ENCODE assay signal across 19 cellular contexts in genomic region chr4:26307027-26307426, GRCh38. TPM values are rescaled to one million over a fixed set of nuclear protein-coding genes. Genes with fewer than 3 reads are reported as not detected.
DNase-seq lines count a peak whose midpoint lies in the region; ATAC-seq and TF ChIP-seq lines count a peak whose summit lies in the region.
"Had no signal": no experiment of that assay in that cellular context is flagged by ENCODE, and none has a peak within 500 bp of the region (broad histone marks: within the 10 kb centered on the region; RNA-seq: fewer than 3 reads in every experiment).

No MANE protein-coding gene starts in this region.

- peak; percentile 60 for ATAC-seq in activated CD8-positive, alpha-beta T cell treated with anti-CD3 and anti-CD28 coated beads for 36 hours
- no peak for ATAC-seq in activated CD8-positive, alpha-beta T cell treated with anti-CD3 and anti-CD28 coated beads, Interleukin-2, amount 10 ng/mL, durations not matched to agents 7 days and 5 days
- ATAC-seq in IMR-90 (ENCODE audit: low read depth) = no peak
- ATAC-seq in naive thymus-derived CD4-positive, alpha-beta T cell = no peak
- no peak for ATAC-seq in HG02588 (IDR thresholded peaks at IDR 0.05; ENCODE audit: unreplicated experiment)
- ATAC-seq: Panc1 had no signal

- H2BK20ac ChIP-seq in IMR-90 (ENCODE audit: low read depth, low read length) = no peak overlapping the region

- H3K4me1 ChIP-seq in IMR-90 (ENCODE audit: control insufficient read depth, insufficient read depth, low read length) (no peaks in the 10 kb centered on the region), osteoblast (ENCODE audit: insufficient read depth, low read length) (no peaks in the 10 kb centered on the region)
- peaks cover 0 to 7% of the 10 kb centered on the region in 2 donors for H3K4me1 ChIP-seq in naive thymus-derived CD4-positive, alpha-beta T cell (ENCODE audit: control insufficient read depth in 2 of 2, insufficient read depth in 2 of 2, low read length in 2 of 2)
- H3K4me1 ChIP-seq: HAP-1 had no signal

- no peak overlapping the region for H3K4me3 ChIP-seq in IMR-90 (ENCODE audit: insufficient read depth, low read depth, low read length)
- H3K4me3 ChIP-seq in osteoblast (ENCODE audit: insufficient read depth, low read length) = no peak overlapping the region
- H3K4me3 ChIP-seq in naive thymus-derived CD4-positive, alpha-beta T cell (ENCODE audit: low read length) = no peak overlapping the region
- H3K4me3 ChIP-seq: HAP-1 had no signal

- no peaks in the 10 kb centered on the region for H3K9me3 Mint-ChIP-seq in activated CD8-positive, alpha-beta T cell treated with anti-CD3 and anti-CD28 coated beads for 36 hours
- no peaks in the 10 kb centered on the region for H3K9me3 Mint-ChIP-seq in activated CD8-positive, alpha-beta T cell treated with anti-CD3 and anti-CD28 coated beads, Interleukin-2, amount 10 ng/mL, durations not matched to agents 7 days and 5 days (ENCODE audit: insufficient read depth)
- no peaks in the 10 kb centered on the region for H3K9me3 Mint-ChIP-seq in activated T-helper 1 cell treated with anti-CD3 and anti-CD28 coated beads, Interleukin-12 subunit alpha, Interleukin-12 subunit beta, Interleukin-2, Interleukin-4 antibody, amounts not matched to agents 30 ng/mL and 10 ng/mL and 1 ng/mL, durations not matched to agents 14 hours and 24 hours and 36 hours
- H3K9me3 Mint-ChIP-seq in type B pancreatic cell = peaks cover 4% of the 10 kb centered on the region
- peaks cover 0 to 2% (median 0%) of the 10 kb centered on the region in 11 donors for H3K9me3 Mint-ChIP-seq in naive thymus-derived CD4-positive, alpha-beta T cell
- H3K9me3 Mint-ChIP-seq: activated CD4-positive, alpha-beta T cell treated with anti-CD3 and anti-CD28 coated beads, Interleukin-2, amount 10 ng/mL, durations not matched to agents 7 days and 5 days; IgD-negative memory B cell; naive B cell had no signal

- POLR2A ChIA-PET in activated CD8-positive, alpha-beta T cell treated with anti-CD3 and anti-CD28 coated beads for 36 hours (lab: Charles Lee) = no interaction called here
- POLR2A ChIA-PET in activated CD8-positive, alpha-beta T cell treated with anti-CD3 and anti-CD28 coated beads, Interleukin-2, amount 10 ng/mL, durations not matched to agents 7 days and 5 days (lab: Charles Lee) = no interaction called here
- POLR2A ChIA-PET in IMR-90 (lab: Charles Lee; ENCODE audit: unreplicated experiment) = no interaction called here
- POLR2A ChIA-PET in naive thymus-derived CD4-positive, alpha-beta T cell (lab: Charles Lee) = no interaction called here

- no peaks in the 10 kb centered on the region for H3K36me3 ChIP-seq in IMR-90 (ENCODE audit: control insufficient read depth, insufficient read depth, low read length)
- no peaks in the 10 kb centered on the region for H3K36me3 ChIP-seq in osteoblast (ENCODE audit: insufficient read depth, low read length)
- no peaks in the 10 kb centered on the region for H3K36me3 ChIP-seq in naive thymus-derived CD4-positive, alpha-beta T cell (ENCODE audit: control insufficient read depth in 2 of 3, insufficient read depth in 3 of 3, low read length in 3 of 3)
- H3K36me3 ChIP-seq: HAP-1 had no signal

- H3K23ac ChIP-seq in IMR-90 (ENCODE audit: low read depth, low read length) = no peak overlapping the region

- H2BK5ac ChIP-seq in IMR-90 (ENCODE audit: low read depth, low read length, poor library complexity, severe bottlenecking) = no peak overlapping the region

- H4K8ac ChIP-seq in IMR-90 (ENCODE audit: low read depth in 2 of 2, low read length in 2 of 2) = no peak overlapping the region

- WGBS in IMR-90 (ENCODE audit: extremely low coverage in 2 of 2, insufficient read length in 1 of 2), 2 experiments = no CpG with 5 or more reads among the region's 3 CpGs

- TF ChIP-seq RAD21 in IMR-90 (IDR thresholded peaks at IDR 0.05; ENCODE audit: low read length) = no peak

- intact Hi-C loops in activated CD8-positive, alpha-beta T cell treated with anti-CD3 and anti-CD28 coated beads for 36 hours (cut with micrococcal nuclease) = no loop called here
- intact Hi-C loops in IMR-90 (cut with micrococcal nuclease) = no loop called here
- intact Hi-C loops in activated T-helper 1 cell treated with anti-CD3 and anti-CD28 coated beads, Interleukin-12 subunit alpha, Interleukin-12 subunit beta, Interleukin-2, Interleukin-4 antibody, amounts not matched to agents 30 ng/mL and 10 ng/mL and 1 ng/mL, durations not matched to agents 14 hours and 24 hours and 36 hours (cut with micrococcal nuclease) = loop anchor here (1.0 to 5.0 kb wide), 5 partner anchors 12 to 370 kb away; no protein-coding TSS in a partner anchor
- intact Hi-C loops in naive thymus-derived CD4-positive, alpha-beta T cell (cut with micrococcal nuclease) = no loop called here

- H2AK5ac ChIP-seq in IMR-90 (ENCODE audit: low read depth, low read length) = no peak overlapping the region

- DNase-seq in activated CD8-positive, alpha-beta T cell treated with anti-CD3 and anti-CD28 coated beads for 36 hours = peak; percentile 45
- DNase-seq in activated CD8-positive, alpha-beta T cell treated with anti-CD3 and anti-CD28 coated beads, Interleukin-2, amount 10 ng/mL, durations not matched to agents 7 days and 5 days = no peak
- DNase-seq in IMR-90 = no peak
- DNase-seq in activated T-helper 1 cell treated with anti-CD3 and anti-CD28 coated beads, Interleukin-12 subunit alpha, Interleukin-12 subunit beta, Interleukin-2, Interleukin-4 antibody, amounts not matched to agents 30 ng/mL and 10 ng/mL and 1 ng/mL, durations not matched to agents 14 hours and 24 hours and 36 hours (ENCODE audit: low spot score) = no peak
- DNase-seq in osteoblast (ENCODE audit: insufficient read length, low spot score, missing footprints) = no peak
- DNase-seq in type B pancreatic cell (ENCODE audit: extremely low spot score, unreplicated experiment) = no peak
- DNase-seq in naive thymus-derived CD4-positive, alpha-beta T cell = no peak
- DNase-seq: activated CD4-positive, alpha-beta T cell treated with anti-CD3 and anti-CD28 coated beads, Interleukin-2, amount 10 ng/mL, durations not matched to agents 7 days and 5 days; hippocampal formation; kidney; naive B cell; NCI-H2081; NCI-H69; stimulated activated CD4-positive, alpha-beta T cell treated with anti-CD3 and anti-CD28 coated beads, Interleukin-1b, Interleukin-23, amount 100 ng/mL, for 48 hours had no signal

- H3K4me1 Mint-ChIP-seq in activated CD8-positive, alpha-beta T cell treated with anti-CD3 and anti-CD28 coated beads for 36 hours (ENCODE audit: low read depth) = peaks cover 33% of the 10 kb centered on the region
- peaks cover 24% of the 10 kb centered on the region for H3K4me1 Mint-ChIP-seq in activated CD8-positive, alpha-beta T cell treated with anti-CD3 and anti-CD28 coated beads, Interleukin-2, amount 10 ng/mL, durations not matched to agents 7 days and 5 days (ENCODE audit: low read depth)
- H3K4me1 Mint-ChIP-seq in activated T-helper 1 cell treated with anti-CD3 and anti-CD28 coated beads, Interleukin-12 subunit alpha, Interleukin-12 subunit beta, Interleukin-2, Interleukin-4 antibody, amounts not matched to agents 30 ng/mL and 10 ng/mL and 1 ng/mL, durations not matched to agents 14 hours and 24 hours and 36 hours (ENCODE audit: low read depth) = peaks cover 34% of the 10 kb centered on the region
- no peaks in the 10 kb centered on the region for H3K4me1 Mint-ChIP-seq in type B pancreatic cell (ENCODE audit: unreplicated experiment)
- peaks cover 0 to 24% (median 0%) of the 10 kb centered on the region in 7 donors for H3K4me1 Mint-ChIP-seq in naive thymus-derived CD4-positive, alpha-beta T cell

- no peak for TF ChIP-seq POLR2A in IMR-90 (IDR thresholded peaks at IDR 0.05; ENCODE audit: low read depth, low read length)

- H3K27ac ChIP-seq in IMR-90 (ENCODE audit: insufficient read depth, low read length) (no peak overlapping the region), osteoblast (ENCODE audit: low read depth, low read length) (no peak overlapping the region)
- H3K27ac ChIP-seq in naive thymus-derived CD4-positive, alpha-beta T cell (ENCODE audit: low read depth, low read length) = no peak overlapping the region
- H3K27ac ChIP-seq: HL-60 had no signal

- BruUV-seq in IMR-90 (replicated peaks; lab: Mats Ljungman, UMichigan) = no TSS peak

- dilution Hi-C loops in IMR-90 (cut with HindIII; ENCODE audit: low sequenced_read_pairs, unreplicated experiment) = no loop called here

- no peak overlapping the region for H3K9ac ChIP-seq in IMR-90 (ENCODE audit: low read depth, low read length)

- no peaks in the 10 kb centered on the region for H3K79me2 ChIP-seq in osteoblast (ENCODE audit: insufficient read depth, low read length)

- no peak overlapping the region for H3K4me3 Mint-ChIP-seq in activated CD8-positive, alpha-beta T cell treated with anti-CD3 and anti-CD28 coated beads for 36 hours
- no peak overlapping the region for H3K4me3 Mint-ChIP-seq in activated CD8-positive, alpha-beta T cell treated with anti-CD3 and anti-CD28 coated beads, Interleukin-2, amount 10 ng/mL, durations not matched to agents 7 days and 5 days
- H3K4me3 Mint-ChIP-seq in activated T-helper 1 cell treated with anti-CD3 and anti-CD28 coated beads, Interleukin-12 subunit alpha, Interleukin-12 subunit beta, Interleukin-2, Interleukin-4 antibody, amounts not matched to agents 30 ng/mL and 10 ng/mL and 1 ng/mL, durations not matched to agents 14 hours and 24 hours and 36 hours = peak overlapping the region; percentile 23
- no peak overlapping the region for H3K4me3 Mint-ChIP-seq in type B pancreatic cell
- no peak overlapping the region for H3K4me3 Mint-ChIP-seq in naive thymus-derived CD4-positive, alpha-beta T cell
- H3K4me3 Mint-ChIP-seq: activated CD4-positive, alpha-beta T cell treated with anti-CD3 and anti-CD28 coated beads, Interleukin-2, amount 10 ng/mL, durations not matched to agents 7 days and 5 days; IgD-negative memory B cell; naive B cell had no signal

- H3K56ac ChIP-seq in IMR-90 (ENCODE audit: extremely low read depth, insufficient read depth, low read length) = no peak overlapping the region; the same call in 1 of the 2 replicates

- no peak overlapping the region for H2BK120ac ChIP-seq in IMR-90 (ENCODE audit: low read depth, low read length)

- in situ Hi-C loops in IMR-90 (cut with MboI; ENCODE audit: low sequenced_read_pairs) = no loop called here

- TF ChIP-seq CTCF in activated CD8-positive, alpha-beta T cell treated with anti-CD3 and anti-CD28 coated beads for 36 hours (IDR thresholded peaks at IDR 0.05) = no peak
- TF ChIP-seq CTCF in IMR-90 (conservative IDR thresholded peaks at IDR 0.05; ENCODE audit: low read depth, low read length) = no peak
- no peak for TF ChIP-seq CTCF in osteoblast (IDR thresholded peaks at IDR 0.05; ENCODE audit: extremely low read depth, low read depth, low read length)
- TF ChIP-seq CTCF in type B pancreatic cell (conservative IDR thresholded peaks at IDR 0.05) = no peak

- no peak overlapping the region for H4K91ac ChIP-seq in IMR-90 (ENCODE audit: insufficient read depth, low read depth, low read length)

- H3K27me3 ChIP-seq in IMR-90 (ENCODE audit: control insufficient read depth, insufficient read depth, low read length) (no peaks in the 10 kb centered on the region), osteoblast (ENCODE audit: insufficient read depth, low read length) (no peaks in the 10 kb centered on the region)
- H3K27me3 ChIP-seq in naive thymus-derived CD4-positive, alpha-beta T cell (ENCODE audit: control insufficient read depth in 2 of 2, insufficient read depth in 2 of 2, low read length in 2 of 2) = no peaks in the 10 kb centered on the region

- no peaks in the 10 kb centered on the region for H3K9me3 ChIP-seq in IMR-90 (ENCODE audit: control insufficient read depth, insufficient read depth, low read length)
- no peaks in the 10 kb centered on the region for H3K9me3 ChIP-seq in osteoblast (ENCODE audit: low read depth, low read length)
- no peaks in the 10 kb centered on the region for H3K9me3 ChIP-seq in naive thymus-derived CD4-positive, alpha-beta T cell (ENCODE audit: control insufficient read depth in 2 of 3, low read length in 3 of 3)
- H3K9me3 ChIP-seq: HAP-1 had no signal

- H3K4me2 ChIP-seq in IMR-90 (ENCODE audit: low read depth, low read length) (no peak overlapping the region), osteoblast (ENCODE audit: insufficient read depth, low read length) (no peak overlapping the region)

- H2AFZ ChIP-seq in IMR-90 (replicated peaks; ENCODE audit: low read length, poor library complexity) (no peak overlapping the region), osteoblast (ENCODE audit: low read length) (peak overlapping the region; percentile 20)

- H3K36me3 Mint-ChIP-seq in activated CD8-positive, alpha-beta T cell treated with anti-CD3 and anti-CD28 coated beads for 36 hours (ENCODE audit: low read depth) = no peaks in the 10 kb centered on the region
- H3K36me3 Mint-ChIP-seq in activated CD8-positive, alpha-beta T cell treated with anti-CD3 and anti-CD28 coated beads, Interleukin-2, amount 10 ng/mL, durations not matched to agents 7 days and 5 days (ENCODE audit: low read depth) = no peaks in the 10 kb centered on the region
- peaks cover 2% of the 10 kb centered on the region for H3K36me3 Mint-ChIP-seq in activated T-helper 1 cell treated with anti-CD3 and anti-CD28 coated beads, Interleukin-12 subunit alpha, Interleukin-12 subunit beta, Interleukin-2, Interleukin-4 antibody, amounts not matched to agents 30 ng/mL and 10 ng/mL and 1 ng/mL, durations not matched to agents 14 hours and 24 hours and 36 hours (ENCODE audit: low read depth)
- no peaks in the 10 kb centered on the region for H3K36me3 Mint-ChIP-seq in type B pancreatic cell
- H3K36me3 Mint-ChIP-seq in naive thymus-derived CD4-positive, alpha-beta T cell = peaks cover 0 to 4% (median 0%) of the 10 kb centered on the region in 5 donors
- H3K36me3 Mint-ChIP-seq: IgD-negative memory B cell, naive B cell had no signal

- H3K79me1 ChIP-seq in IMR-90 (ENCODE audit: low read depth in 1 of 2, low read length in 2 of 2) = no peaks in the 10 kb centered on the region

- no peaks in the 10 kb centered on the region for H4K20me1 ChIP-seq in IMR-90 (ENCODE audit: insufficient read depth, low read length)
- H4K20me1 ChIP-seq in osteoblast (ENCODE audit: insufficient read depth, low read length) = no peaks in the 10 kb centered on the region

- no peak overlapping the region for H3K4ac ChIP-seq in IMR-90 (ENCODE audit: low read depth, low read length)

- no peak overlapping the region for H4K5ac ChIP-seq in IMR-90 (ENCODE audit: low read depth, low read length)

- H3K9me1 ChIP-seq in IMR-90 (ENCODE audit: insufficient read depth, low read length) = no peaks in the 10 kb centered on the region

- no peaks in the 10 kb centered on the region for H3K27me3 Mint-ChIP-seq in activated CD8-positive, alpha-beta T cell treated with anti-CD3 and anti-CD28 coated beads for 36 hours
- H3K27me3 Mint-ChIP-seq in activated CD8-positive, alpha-beta T cell treated with anti-CD3 and anti-CD28 coated beads, Interleukin-2, amount 10 ng/mL, durations not matched to agents 7 days and 5 days (ENCODE audit: low read depth) = no peaks in the 10 kb centered on the region
- no peaks in the 10 kb centered on the region for H3K27me3 Mint-ChIP-seq in activated T-helper 1 cell treated with anti-CD3 and anti-CD28 coated beads, Interleukin-12 subunit alpha, Interleukin-12 subunit beta, Interleukin-2, Interleukin-4 antibody, amounts not matched to agents 30 ng/mL and 10 ng/mL and 1 ng/mL, durations not matched to agents 14 hours and 24 hours and 36 hours (ENCODE audit: insufficient read depth)
- H3K27me3 Mint-ChIP-seq in type B pancreatic cell = no peaks in the 10 kb centered on the region
- no peaks in the 10 kb centered on the region for H3K27me3 Mint-ChIP-seq in naive thymus-derived CD4-positive, alpha-beta T cell
- H3K27me3 Mint-ChIP-seq: activated CD4-positive, alpha-beta T cell treated with anti-CD3 and anti-CD28 coated beads, Interleukin-2, amount 10 ng/mL, durations not matched to agents 7 days and 5 days; IgD-negative memory B cell had no signal

- CTCF ChIA-PET in activated CD8-positive, alpha-beta T cell treated with anti-CD3 and anti-CD28 coated beads for 36 hours (lab: Charles Lee) = no interaction called here
- CTCF ChIA-PET in activated CD8-positive, alpha-beta T cell treated with anti-CD3 and anti-CD28 coated beads, Interleukin-2, amount 10 ng/mL, durations not matched to agents 7 days and 5 days (lab: Charles Lee) = interaction anchor here (1.7 kb wide), 1 partner anchor 18 kb away, joined by 4 read pairs; no protein-coding TSS in a partner anchor
- CTCF ChIA-PET in IMR-90 (lab: Yijun Ruan, JAX) = no interaction called here
- CTCF ChIA-PET in naive thymus-derived CD4-positive, alpha-beta T cell (lab: Charles Lee) = interaction anchor here (0.6 kb wide), 1 partner anchor 18 kb away, joined by 3 read pairs; no protein-coding TSS in a partner anchor

- no peak overlapping the region for H3K14ac ChIP-seq in IMR-90 (replicated peaks; ENCODE audit: low read depth, low read length)

- H2AK9ac ChIP-seq in IMR-90 (replicated peaks; ENCODE audit: low read depth, low read length, poor library complexity) = no peak overlapping the region

- 0 out of 3 replicates have a peak overlapping the region, but pooled peaks have one; percentile 50 for H2BK15ac ChIP-seq in IMR-90 (ENCODE audit: low read depth, low read length)

- no peak overlapping the region for H3K18ac ChIP-seq in IMR-90 (ENCODE audit: low read depth, low read length)

- H3K27ac Mint-ChIP-seq in activated CD8-positive, alpha-beta T cell treated with anti-CD3 and anti-CD28 coated beads for 36 hours = peak overlapping the region; percentile 76
- H3K27ac Mint-ChIP-seq in activated CD8-positive, alpha-beta T cell treated with anti-CD3 and anti-CD28 coated beads, Interleukin-2, amount 10 ng/mL, durations not matched to agents 7 days and 5 days = no peak overlapping the region
- H3K27ac Mint-ChIP-seq in activated T-helper 1 cell treated with anti-CD3 and anti-CD28 coated beads, Interleukin-12 subunit alpha, Interleukin-12 subunit beta, Interleukin-2, Interleukin-4 antibody, amounts not matched to agents 30 ng/mL and 10 ng/mL and 1 ng/mL, durations not matched to agents 14 hours and 24 hours and 36 hours = peak overlapping the region; percentile 88
- no peak overlapping the region for H3K27ac Mint-ChIP-seq in type B pancreatic cell
- peak overlapping the region in 1 of 9 donors; percentile 49 for H3K27ac Mint-ChIP-seq in naive thymus-derived CD4-positive, alpha-beta T cell
- H3K27ac Mint-ChIP-seq: activated CD4-positive, alpha-beta T cell treated with anti-CD3 and anti-CD28 coated beads, Interleukin-2, amount 10 ng/mL, durations not matched to agents 7 days and 5 days; IgD-negative memory B cell; naive B cell had no signal

RNA-seq across cellular contexts. Expression of gene RBPJ, which starts 13.8 kb away (rescaled TPM):
- total RNA-seq in activated CD8-positive, alpha-beta T cell treated with anti-CD3 and anti-CD28 coated beads for 36 hours = 100 to 1,000 TPM; 150 to 151 TPM
- total RNA-seq in activated CD8-positive, alpha-beta T cell treated with anti-CD3 and anti-CD28 coated beads, Interleukin-2, amount 10 ng/mL, durations not matched to agents 7 days and 5 days = 10 to 100 TPM; 61.7 to 72.3 TPM
- total RNA-seq in IMR-90 (2012; rRNA removed) = 148 and 172 TPM in 2 replicates
- polyA plus RNA-seq in IMR-90 (2012; rRNA removed) = 49.3 and 50.3 TPM in 2 replicates
- polyA plus RNA-seq in IMR-90 (2012; cell fraction: cytosol; rRNA removed) = 12.3 and 12.6 TPM in 2 replicates
- polyA plus RNA-seq in IMR-90 (2012; cell fraction: nucleus; rRNA removed; ENCODE audit: low replicate concordance) = 34.5 and 215 TPM in 2 replicates
- 455 and 472 TPM in 2 replicates for total RNA-seq in activated T-helper 1 cell treated with anti-CD3 and anti-CD28 coated beads, Interleukin-12 subunit alpha, Interleukin-12 subunit beta, Interleukin-2, Interleukin-4 antibody, amounts not matched to agents 30 ng/mL and 10 ng/mL and 1 ng/mL, durations not matched to agents 14 hours and 24 hours and 36 hours
- total RNA-seq in osteoblast = 106 and 109 TPM in 2 replicates
- 61.5 and 95.4 TPM in 2 replicates for total RNA-seq in type B pancreatic cell (ENCODE audit: low replicate concordance)
- total RNA-seq in naive thymus-derived CD4-positive, alpha-beta T cell = 100 to 1,000 TPM in 1 of 5 experiments, 10 to 100 TPM in 4; 48.1 to 144 (median 71.3) TPM
- 10 to 100 TPM; 60.4 to 68.5 TPM for polyA plus RNA-seq in naive thymus-derived CD4-positive, alpha-beta T cell

Comparison
In these comparisons a context has a peak if more than half of its experiments do, and no peak if none do; other contexts are left out.
1. H3K27ac Mint-ChIP-seq: peak in activated CD8-positive, alpha-beta T cell treated with anti-CD3 and anti-CD28 coated beads for 36 hours (single experiment) and activated T-helper 1 cell treated with anti-CD3 and anti-CD28 coated beads, Interleukin-12 subunit alpha, Interleukin-12 subunit beta, Interleukin-2, Interleukin-4 antibody, amounts not matched to agents 30 ng/mL and 10 ng/mL and 1 ng/mL, durations not matched to agents 14 hours and 24 hours and 36 hours (single experiment); none in activated CD8-positive, alpha-beta T cell treated with anti-CD3 and anti-CD28 coated beads, Interleukin-2, amount 10 ng/mL, durations not matched to agents 7 days and 5 days (single experiment) and type B pancreatic cell (single experiment).
2. CTCF ChIA-PET loops: an anchor here in activated CD8-positive, alpha-beta T cell treated with anti-CD3 and anti-CD28 coated beads, Interleukin-2, amount 10 ng/mL, durations not matched to agents 7 days and 5 days (1.7 kb wide) and naive thymus-derived CD4-positive, alpha-beta T cell (0.6 kb wide); none called in activated CD8-positive, alpha-beta T cell treated with anti-CD3 and anti-CD28 coated beads for 36 hours and IMR-90.